23 cellular contexts compared by ENCODE assay signal in the genomic region with DNA sequence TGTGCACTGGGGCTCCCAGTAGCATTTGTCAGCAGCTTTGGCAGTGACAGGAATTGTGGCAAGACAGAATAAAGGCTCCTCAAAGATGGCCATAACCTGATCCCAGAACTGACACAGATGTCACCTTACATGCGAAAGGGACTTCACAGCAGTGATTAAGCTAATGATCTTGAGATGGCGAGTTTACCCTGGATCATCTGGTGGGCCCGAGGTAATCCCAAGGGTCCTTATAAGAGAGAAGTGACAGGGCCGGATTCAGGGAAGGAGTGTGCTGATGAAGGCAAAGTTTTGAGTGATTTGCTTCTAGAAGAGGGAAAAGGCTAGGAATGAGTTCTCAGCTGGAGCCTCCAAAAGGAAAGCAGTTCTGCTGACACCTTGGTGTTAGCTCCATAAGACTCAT.
DNase-seq lines count a peak whose midpoint lies in the region; ATAC-seq and TF ChIP-seq lines count a peak whose summit lies in the region.
"Had no signal": no experiment of that assay in that cellular context is flagged by ENCODE, and none has a peak within 500 bp of the region (broad histone marks: within the 10 kb centered on the region; RNA-seq: fewer than 3 reads in every experiment).

No MANE protein-coding gene starts in this region.

- no peak overlapping the region for H3K9ac ChIP-seq in Karpas-422 (ENCODE audit: low read length)
- H3K9ac ChIP-seq: BLaER1 had no signal

- peaks cover 13 to 38% (median 29%) of the 10 kb centered on the region in 4 donors for H3K4me1 Mint-ChIP-seq in CD4-positive, CD25-positive, alpha-beta regulatory T cell
- H3K4me1 Mint-ChIP-seq in T-helper 17 cell: peaks cover 11% of the 10 kb centered on the region
- H3K4me1 Mint-ChIP-seq in naive thymus-derived CD4-positive, alpha-beta T cell: peaks cover 2 to 43% (median 32%) of the 10 kb centered on the region in 7 donors

- H3K27ac ChIP-seq in CD4-positive, CD25-positive, alpha-beta regulatory T cell (ENCODE audit: insufficient read depth, low read length, poor library complexity, severe bottlenecking): no peak overlapping the region
- H3K27ac ChIP-seq in Karpas-422 (ENCODE audit: low read length) (peak overlapping the region; percentile 51), RWPE1 (no peak overlapping the region)
- H3K27ac ChIP-seq in naive thymus-derived CD4-positive, alpha-beta T cell (ENCODE audit: low read depth, low read length): no peak overlapping the region
- H3K27ac ChIP-seq: BLaER1, SJCRH30 had no signal

- TF ChIP-seq CTCF in RWPE1 (conservative IDR thresholded peaks at IDR 0.05; ENCODE audit: low read depth): no peak

- H3K4me1 ChIP-seq in CD4-positive, CD25-positive, alpha-beta regulatory T cell (ENCODE audit: control insufficient read depth, insufficient read depth, low read length, poor library complexity, severe bottlenecking): peaks cover 13% of the 10 kb centered on the region
- peaks cover 68% of the 10 kb centered on the region for H3K4me1 ChIP-seq in Karpas-422 (ENCODE audit: low read length)
- peaks cover 6 to 12% of the 10 kb centered on the region in 2 donors for H3K4me1 ChIP-seq in naive thymus-derived CD4-positive, alpha-beta T cell (ENCODE audit: control insufficient read depth in 2 of 2, insufficient read depth in 2 of 2, low read length in 2 of 2)

- no peaks in the 10 kb centered on the region for H3K36me3 ChIP-seq in CD4-positive, CD25-positive, alpha-beta regulatory T cell (ENCODE audit: control insufficient read depth, insufficient read depth, low read length)
- H3K36me3 ChIP-seq in Karpas-422 (ENCODE audit: insufficient read depth, low read length): no peaks in the 10 kb centered on the region
- H3K36me3 ChIP-seq in naive thymus-derived CD4-positive, alpha-beta T cell (ENCODE audit: control insufficient read depth in 2 of 3, insufficient read depth in 3 of 3, low read length in 3 of 3): no peaks in the 10 kb centered on the region
- H3K36me3 ChIP-seq: BLaER1, SJCRH30 had no signal

- no peak for DNase-seq in CD4-positive, CD25-positive, alpha-beta regulatory T cell
- no peak for DNase-seq in Karpas-422
- no peak for DNase-seq in T-helper 17 cell
- DNase-seq in naive thymus-derived CD4-positive, alpha-beta T cell: no peak
- no peak for DNase-seq in KBM-7
- DNase-seq in amygdala (lab: John Stamatoyannopoulos, UW): no peak
- no peak for DNase-seq in SKM-1 treated with dmso at 0.1 percent for 144 hours (lab: John Stamatoyannopoulos, UW; ENCODE audit: unreplicated experiment)
- DNase-seq in RWPE1 (ENCODE audit: low spot score): no peak
- DNase-seq: CD4-positive, alpha-beta memory T cell; COR-L47; DMS53; MV-4-11; NCI-H1105; NCI-H1436 treated with DMSO at 0.1 percent for 48 hours; NCI-H187 treated with DMSO at 0.1 percent for 48 hours; NCI-H2227 treated with DMSO at 0.1 percent for 48 hours; PC-3; SJCRH30; T-cell had no signal

- POLR2A ChIA-PET in naive thymus-derived CD4-positive, alpha-beta T cell (lab: Charles Lee): interaction anchor here (0.6 kb wide), 1 partner anchor 119 kb away, joined by 4 read pairs; no protein-coding TSS in a partner anchor
- POLR2A ChIA-PET in RWPE1 (lab: Yijun Ruan, JAX; ENCODE audit: low non-redundant PET): no interaction called here

- no peaks in the 10 kb centered on the region for H4K20me1 ChIP-seq in Karpas-422 (ENCODE audit: insufficient read depth, low read depth, low read length)
- H4K20me1 ChIP-seq: BLaER1 had no signal

- no peaks in the 10 kb centered on the region for H3K9me2 ChIP-seq in Karpas-422 (replicated peaks; ENCODE audit: insufficient read depth, low read length)

- ATAC-seq in CD4-positive, CD25-positive, alpha-beta regulatory T cell (ENCODE audit: low read depth in 2 of 2): no peak
- no peak for ATAC-seq in T-helper 17 cell
- no peak for ATAC-seq in naive thymus-derived CD4-positive, alpha-beta T cell
- ATAC-seq: HepG2, PC-3, Right ventricle myocardium inferior, SK-N-SH treated with all-trans-retinoic acid at 6 μM for 48 hours had no signal

- CTCF ChIA-PET in naive thymus-derived CD4-positive, alpha-beta T cell (lab: Charles Lee): interaction anchor here (0.6 kb wide), 1 partner anchor 54 kb away, joined by 3 read pairs; no protein-coding TSS in a partner anchor
- CTCF ChIA-PET in RWPE1 (lab: Yijun Ruan, JAX): no interaction called here

- H2AFZ ChIP-seq in Karpas-422 (ENCODE audit: low read length): no peak overlapping the region

- H3K4me2 ChIP-seq in Karpas-422 (ENCODE audit: low read depth, low read length, poor library complexity, severe bottlenecking): no peak overlapping the region
- H3K4me2 ChIP-seq: BLaER1 had no signal

- peak overlapping the region in 2 of 3 donors; percentile 81 for H3K27ac Mint-ChIP-seq in CD4-positive, CD25-positive, alpha-beta regulatory T cell
- peak overlapping the region; percentile 41 for H3K27ac Mint-ChIP-seq in T-helper 17 cell
- peak overlapping the region in 7 of 9 donors; percentile 39 to 89 (median 71) for H3K27ac Mint-ChIP-seq in naive thymus-derived CD4-positive, alpha-beta T cell

- no peaks in the 10 kb centered on the region for H3K27me3 ChIP-seq in CD4-positive, CD25-positive, alpha-beta regulatory T cell (ENCODE audit: control insufficient read depth, insufficient read depth, low read length)
- no peaks in the 10 kb centered on the region for H3K27me3 ChIP-seq in Karpas-422 (ENCODE audit: low read length)
- no peaks in the 10 kb centered on the region for H3K27me3 ChIP-seq in naive thymus-derived CD4-positive, alpha-beta T cell (ENCODE audit: control insufficient read depth in 2 of 2, insufficient read depth in 2 of 2, low read length in 2 of 2)
- H3K27me3 ChIP-seq: BLaER1, SJCRH30 had no signal

- H3K79me2 ChIP-seq in Karpas-422 (ENCODE audit: low read length): no peaks in the 10 kb centered on the region

- no peak overlapping the region for H3K4me3 Mint-ChIP-seq in CD4-positive, CD25-positive, alpha-beta regulatory T cell
- H3K4me3 Mint-ChIP-seq in T-helper 17 cell: no peak overlapping the region
- H3K4me3 Mint-ChIP-seq in naive thymus-derived CD4-positive, alpha-beta T cell: peak overlapping the region in 1 of 10 donors; percentile 14
- H3K4me3 Mint-ChIP-seq: T-cell had no signal

- H3K27me3 Mint-ChIP-seq in CD4-positive, CD25-positive, alpha-beta regulatory T cell: peaks cover 4% of the 10 kb centered on the region
- no peaks in the 10 kb centered on the region for H3K27me3 Mint-ChIP-seq in T-helper 17 cell
- H3K27me3 Mint-ChIP-seq in naive thymus-derived CD4-positive, alpha-beta T cell: peaks cover 0 to 18% (median 0%) of the 10 kb centered on the region in 5 donors
- H3K27me3 Mint-ChIP-seq: CD4-positive, alpha-beta memory T cell; T-cell had no signal

- no peaks in the 10 kb centered on the region for H3K36me3 Mint-ChIP-seq in CD4-positive, CD25-positive, alpha-beta regulatory T cell
- H3K36me3 Mint-ChIP-seq in T-helper 17 cell (ENCODE audit: low read depth): no peaks in the 10 kb centered on the region
- no peaks in the 10 kb centered on the region for H3K36me3 Mint-ChIP-seq in naive thymus-derived CD4-positive, alpha-beta T cell
- H3K36me3 Mint-ChIP-seq: CD4-positive, alpha-beta memory T cell; T-cell had no signal

- in situ Hi-C loops in KBM-7 (cut with MboI; ENCODE audit: low pct_unique_long_range_greater_than_20kb, low sequenced_read_pairs): no loop called here

- H3K9me3 ChIP-seq in CD4-positive, CD25-positive, alpha-beta regulatory T cell (ENCODE audit: control insufficient read depth in 2 of 2, low read length in 2 of 2): no peaks in the 10 kb centered on the region
- H3K9me3 ChIP-seq in Karpas-422 (ENCODE audit: low read length): no peaks in the 10 kb centered on the region
- no peaks in the 10 kb centered on the region for H3K9me3 ChIP-seq in T-helper 17 cell (ENCODE audit: control insufficient read depth, low read length, poor library complexity, severe bottlenecking)
- H3K9me3 ChIP-seq in naive thymus-derived CD4-positive, alpha-beta T cell (ENCODE audit: control insufficient read depth in 2 of 3, low read length in 3 of 3): no peaks in the 10 kb centered on the region
- H3K9me3 ChIP-seq: SJCRH30 had no signal

- intact Hi-C loops in naive thymus-derived CD4-positive, alpha-beta T cell (cut with micrococcal nuclease): loop anchor here in 1 of 2 donors (5.0 kb wide), 1 partner anchor 47 kb away; no protein-coding TSS in a partner anchor

- H3K9me3 Mint-ChIP-seq in CD4-positive, CD25-positive, alpha-beta regulatory T cell: no peaks in the 10 kb centered on the region
- H3K9me3 Mint-ChIP-seq in naive thymus-derived CD4-positive, alpha-beta T cell: no peaks in the 10 kb centered on the region
- H3K9me3 Mint-ChIP-seq: CD4-positive, alpha-beta memory T cell; T-cell had no signal

- H3K4me3 ChIP-seq in CD4-positive, CD25-positive, alpha-beta regulatory T cell (ENCODE audit: low read depth, low read length): no peak overlapping the region
- H3K4me3 ChIP-seq in Karpas-422 (ENCODE audit: low read length): no peak overlapping the region
- no peak overlapping the region for H3K4me3 ChIP-seq in naive thymus-derived CD4-positive, alpha-beta T cell (ENCODE audit: low read length)
- H3K4me3 ChIP-seq: BLaER1, SJCRH30 had no signal
